In the genomic region with DNA sequence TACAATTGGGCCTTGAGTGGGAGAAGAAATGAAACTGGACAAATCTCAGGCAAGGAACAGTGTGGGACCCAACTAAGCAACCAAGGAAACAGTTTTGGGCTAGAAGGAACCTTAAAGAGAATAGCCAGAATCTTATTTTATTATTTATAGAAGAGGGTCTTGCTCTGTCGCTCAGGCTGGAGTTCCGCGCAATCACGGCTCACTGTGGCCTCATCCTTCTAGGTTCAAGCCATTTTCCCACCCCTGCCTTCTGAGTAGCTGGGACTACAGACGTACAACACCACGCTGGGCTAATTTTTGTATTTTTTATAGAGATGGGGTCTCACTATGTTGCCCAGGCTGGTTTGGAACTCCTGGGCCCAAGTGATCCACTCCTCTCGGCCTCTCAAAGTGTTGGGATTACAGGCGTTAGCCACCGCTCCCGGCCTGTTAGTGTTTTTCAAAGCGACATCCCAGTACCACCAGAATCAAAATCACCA, we compare ENCODE assay signal across 7 cellular contexts. TPM values are rescaled to one million over a fixed set of nuclear protein-coding genes. Genes with fewer than 3 reads are reported as not detected.
DNase-seq lines count a peak whose midpoint lies in the region; ATAC-seq and TF ChIP-seq lines count a peak whose summit lies in the region.

No MANE protein-coding gene starts in this region.

- no peaks in the 10 kb centered on the region for H4K20me1 ChIP-seq in HCT116 (ENCODE audit: insufficient read depth)
- no peaks in the 10 kb centered on the region for H4K20me1 ChIP-seq in smooth muscle cell (ENCODE audit: low read depth)

- ATAC-seq in HCT116 = no peak

- H2AFZ ChIP-seq in HCT116 (ENCODE audit: low read depth, low read length, poor library complexity, severe bottlenecking) (no peak overlapping the region), smooth muscle cell (ENCODE audit: low read depth) (peak overlapping the region; percentile 88)

- H3K79me2 ChIP-seq in HCT116 (ENCODE audit: insufficient read depth, low read length) (peaks cover 74% of the 10 kb centered on the region), smooth muscle cell (ENCODE audit: low read depth) (peaks cover 32% of the 10 kb centered on the region)

- H3K4me2 ChIP-seq in HCT116 (ENCODE audit: low read length) (peak overlapping the region; percentile 74), smooth muscle cell (peak overlapping the region; percentile 83)

- peak overlapping the region; percentile 65; the same call in 1 of the 2 replicates for H3K27ac ChIP-seq in HCT116 (ENCODE audit: low read depth, low read length)
- peak overlapping the region; percentile 72 for H3K27ac ChIP-seq in VCaP
- no peak overlapping the region for H3K27ac ChIP-seq in smooth muscle cell (ENCODE audit: low read depth)

- H3K9me3 ChIP-seq in HCT116 (ENCODE audit: control insufficient read depth in 1 of 2, insufficient read depth in 1 of 2, low read depth in 1 of 2, low read length in 2 of 2) = no peaks in the 10 kb centered on the region
- H3K9me3 ChIP-seq in smooth muscle cell (replicated peaks; ENCODE audit: low read depth) = no peaks in the 10 kb centered on the region

- TF ChIP-seq CTCF in HCT116 (IDR thresholded peaks at IDR 0.05 in 2 of 3, conservative IDR thresholded peaks at IDR 0.05 in 1 of 3; ENCODE audit: borderline replicate concordance in 1 of 3, insufficient read depth in 1 of 3, low read depth in 2 of 3, low read length in 2 of 3) (no peak), VCaP (conservative IDR thresholded peaks at IDR 0.05) (no peak), fibroblast of pulmonary artery (IDR thresholded peaks at IDR 0.05; ENCODE audit: low read length, missing control alignments) (no peak), smooth muscle cell (IDR thresholded peaks at IDR 0.05; ENCODE audit: borderline replicate concordance, insufficient read depth, poor library complexity, severe bottlenecking) (no peak)

- H3K4me3 ChIP-seq in HCT116 (replicated peaks in 1 of 2; ENCODE audit: low read depth in 1 of 2, low read length in 2 of 2) (peak overlapping the region; percentile 64 to 77), fibroblast of pulmonary artery (replicated peaks; ENCODE audit: low read depth, low read length) (peak overlapping the region; percentile 69), smooth muscle cell (peak overlapping the region; percentile 58)

- RAD21 ChIA-PET in HCT116 (lab: Charles Lee; ENCODE audit: low non-redundant PET in 1 of 2, low total read pairs in 2 of 2, uncharacterized antibody in 2 of 2, unreplicated experiment in 2 of 2) = no interaction called here

- H3K36me3 ChIP-seq in HCT116 (ENCODE audit: control insufficient read depth in 1 of 2, insufficient read depth in 2 of 2, low read length in 2 of 2) = peaks cover 10 to 21% of the 10 kb centered on the region in 2 experiments
- no peaks in the 10 kb centered on the region for H3K36me3 ChIP-seq in smooth muscle cell (ENCODE audit: low read depth)

- BruUV-seq in HCT116 (replicated peaks; lab: Mats Ljungman, UMichigan) = no TSS peak

- peaks cover 15 to 41% of the 10 kb centered on the region in 2 experiments for H3K4me1 ChIP-seq in HCT116 (ENCODE audit: control insufficient read depth in 1 of 2, insufficient read depth in 2 of 2, low read length in 2 of 2)
- peaks cover 17% of the 10 kb centered on the region for H3K4me1 ChIP-seq in smooth muscle cell (ENCODE audit: low read depth)

- no peak for TF ChIP-seq POLR2A in HCT116 (IDR thresholded peaks at IDR 0.05; ENCODE audit: borderline replicate concordance, extremely low read depth, insufficient read depth, insufficient read length)

- POLR2A ChIA-PET in HCT116 (lab: Charles Lee) = no interaction called here

- in situ Hi-C loops in G401 (cut with HindIII; ENCODE audit: low sequenced_read_pairs) = no loop called here

- TF ChIP-seq RAD21 in HCT116 (IDR thresholded peaks at IDR 0.05; ENCODE audit: low read depth) = no peak

- DNase-seq in HCT116 (ENCODE audit: low read depth, low spot score) = no peak
- no peak for DNase-seq in fibroblast of pulmonary artery (ENCODE audit: low read depth)
- no peak for DNase-seq in smooth muscle cell (lab: John Stamatoyannopoulos, UW; ENCODE audit: unreplicated experiment)
- no peak for DNase-seq in G401 (ENCODE audit: low spot score)
- DNase-seq in cerebellum (ENCODE audit: low spot score) = no peak
- DNase-seq in nucleus accumbens (lab: John Stamatoyannopoulos, UW) = no peak

- H3K9me2 ChIP-seq in HCT116 (ENCODE audit: insufficient read depth) = no peaks in the 10 kb centered on the region

- intact Hi-C loops in HCT116 (cut with micrococcal nuclease) = no loop called here

- H3F3A ChIP-seq in smooth muscle cell (ENCODE audit: low read depth) = peaks cover 8% of the 10 kb centered on the region

- CTCF ChIA-PET in HCT116 (lab: Charles Lee) = no interaction called here

- 97% methylated on average over 11 of the region's 11 CpGs for WGBS in smooth muscle cell (ENCODE audit: low lambda C conversion rate)

- no peaks in the 10 kb centered on the region for H3K27me3 ChIP-seq in HCT116 (ENCODE audit: insufficient read depth, low read length)
- H3K27me3 ChIP-seq in smooth muscle cell (ENCODE audit: low read depth) = no peaks in the 10 kb centered on the region

- peak overlapping the region; percentile 77 for H3K9ac ChIP-seq in HCT116 (ENCODE audit: low read length)
- H3K9ac ChIP-seq in smooth muscle cell (ENCODE audit: low read depth) = peak overlapping the region; percentile 43

TF ChIP-seq in HCT116, 20 proteins besides CTCF, POLR2A, EP300 and RAD21 (continues in another document):
- TF ChIP-seq SRF (IDR thresholded peaks at IDR 0.05; ENCODE audit: low read depth) (no peak), ZFX (IDR thresholded peaks at IDR 0.05) (no peak), FOSL1 (IDR thresholded peaks at IDR 0.05; ENCODE audit: low read depth) (no peak), TCF7L2 (IDR thresholded peaks at IDR 0.05; ENCODE audit: borderline replicate concordance, extremely low read depth, insufficient read depth, insufficient read length) (no peak), EGR1 (IDR thresholded peaks at IDR 0.05; ENCODE audit: low read depth) (no peak), SIN3A (IDR thresholded peaks at IDR 0.05; ENCODE audit: low read depth) (no peak), EZH2phosphoT487 (IDR thresholded peaks at IDR 0.05; ENCODE audit: borderline replicate concordance) (no peak)
- TF ChIP-seq, protein P1, sequence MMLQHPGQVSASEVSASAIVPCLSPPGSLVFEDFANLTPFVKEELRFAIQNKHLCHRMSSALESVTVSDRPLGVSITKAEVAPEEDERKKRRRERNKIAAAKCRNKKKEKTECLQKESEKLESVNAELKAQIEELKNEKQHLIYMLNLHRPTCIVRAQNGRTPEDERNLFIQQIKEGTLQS (IDR thresholded peaks at IDR 0.05) = no peak
- TF ChIP-seq, protein P2, sequence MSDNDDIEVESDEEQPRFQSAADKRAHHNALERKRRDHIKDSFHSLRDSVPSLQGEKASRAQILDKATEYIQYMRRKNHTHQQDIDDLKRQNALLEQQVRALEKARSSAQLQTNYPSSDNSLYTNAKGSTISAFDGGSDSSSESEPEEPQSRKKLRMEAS (IDR thresholded peaks at IDR 0.05) = no peak
- TF ChIP-seq, protein P3, sequence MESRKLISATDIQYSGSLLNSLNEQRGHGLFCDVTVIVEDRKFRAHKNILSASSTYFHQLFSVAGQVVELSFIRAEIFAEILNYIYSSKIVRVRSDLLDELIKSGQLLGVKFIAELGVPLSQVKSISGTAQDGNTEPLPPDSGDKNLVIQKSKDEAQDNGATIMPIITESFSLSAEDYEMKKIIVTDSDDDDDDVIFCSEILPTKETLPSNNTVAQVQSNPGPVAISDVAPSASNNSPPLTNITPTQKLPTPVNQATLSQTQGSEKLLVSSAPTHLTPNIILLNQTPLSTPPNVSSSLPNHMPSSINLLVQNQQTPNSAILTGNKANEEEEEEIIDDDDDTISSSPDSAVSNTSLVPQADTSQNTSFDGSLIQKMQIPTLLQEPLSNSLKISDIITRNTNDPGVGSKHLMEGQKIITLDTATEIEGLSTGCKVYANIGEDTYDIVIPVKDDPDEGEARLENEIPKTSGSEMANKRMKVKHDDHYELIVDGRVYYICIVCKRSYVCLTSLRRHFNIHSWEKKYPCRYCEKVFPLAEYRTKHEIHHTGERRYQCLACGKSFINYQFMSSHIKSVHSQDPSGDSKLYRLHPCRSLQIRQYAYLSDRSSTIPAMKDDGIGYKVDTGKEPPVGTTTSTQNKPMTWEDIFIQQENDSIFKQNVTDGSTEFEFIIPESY (IDR thresholded peaks at IDR 0.05; ENCODE audit: extremely low read depth, insufficient replicate concordance, low read length) = no peak

RNA-seq across cellular contexts. Expression of a gene that starts 0.7 kb away (rescaled TPM):
- total RNA-seq in HCT116 (2021; ENCODE audit: unreplicated experiment) = 33.0 TPM
- 6.7 and 10.5 TPM in 2 replicates for polyA plus RNA-seq in HCT116 (2012)
- total RNA-seq in smooth muscle cell = 9.8 and 19.7 TPM in 2 replicates
- polyA plus RNA-seq in smooth muscle cell = 3.4 and 3.9 TPM in 2 replicates
- total RNA-seq in G401 (2014; rRNA removed; shearing (Covaris generic)) = 36.1 and 69.1 TPM in 2 replicates
- total RNA-seq in cerebellum = 12.6 TPM

RNA-seq across cellular contexts. Expression of a gene that starts 1.6 kb away (rescaled TPM):
- total RNA-seq in HCT116 (2021; ENCODE audit: unreplicated experiment) (32.7 TPM), smooth muscle cell (34.9 and 43.3 TPM in 2 replicates), cerebellum (16.4 TPM)
- polyA plus RNA-seq in HCT116 (2012) = 21.2 and 26.6 TPM in 2 replicates
- 37.9 and 41.2 TPM in 2 replicates for polyA plus RNA-seq in smooth muscle cell
- 11.9 and 12.3 TPM in 2 replicates for total RNA-seq in G401 (2014; rRNA removed; shearing (Covaris generic))

RNA-seq across cellular contexts. Expression of a gene that starts 25.7 kb away (rescaled TPM):
- 20.6 TPM for total RNA-seq in HCT116 (2021; ENCODE audit: unreplicated experiment)
- 4.4 and 5.8 TPM in 2 replicates for polyA plus RNA-seq in HCT116 (2012)
- total RNA-seq in smooth muscle cell = 14.6 and 14.7 TPM in 2 replicates
- polyA plus RNA-seq in smooth muscle cell = 7.3 and 20.2 TPM in 2 replicates
- 2.2 and 2.6 TPM in 2 replicates for total RNA-seq in G401 (2014; rRNA removed; shearing (Covaris generic))
- 8.9 TPM for total RNA-seq in cerebellum

RNA-seq across cellular contexts. Expression of a gene that starts 26.0 kb away (rescaled TPM):
- total RNA-seq in HCT116 (2021; ENCODE audit: unreplicated experiment) (0.12 TPM), smooth muscle cell (not detected in 2 replicates), cerebellum (not detected)
- polyA plus RNA-seq in HCT116 (2012) = 0.10 TPM in 1 of 2 replicates, not detected in the other
- polyA plus RNA-seq in smooth muscle cell = 0.17 TPM in 1 of 2 replicates, not detected in the other
- total RNA-seq in G401 (2014; rRNA removed; shearing (Covaris generic)) = not detected in 2 replicates

RNA-seq across cellular contexts. Expression of a gene that starts 33.9 kb away (rescaled TPM):
- 656 TPM for total RNA-seq in HCT116 (2021; ENCODE audit: unreplicated experiment)
- 705 and 823 TPM in 2 replicates for polyA plus RNA-seq in HCT116 (2012)
- 1,247 and 1,277 TPM in 2 replicates for total RNA-seq in smooth muscle cell
- 2,168 and 2,420 TPM in 2 replicates for polyA plus RNA-seq in smooth muscle cell
- 1,258 and 1,589 TPM in 2 replicates for total RNA-seq in G401 (2014; rRNA removed; shearing (Covaris generic))
- 71.6 TPM for total RNA-seq in cerebellum
